In the genomic region with DNA sequence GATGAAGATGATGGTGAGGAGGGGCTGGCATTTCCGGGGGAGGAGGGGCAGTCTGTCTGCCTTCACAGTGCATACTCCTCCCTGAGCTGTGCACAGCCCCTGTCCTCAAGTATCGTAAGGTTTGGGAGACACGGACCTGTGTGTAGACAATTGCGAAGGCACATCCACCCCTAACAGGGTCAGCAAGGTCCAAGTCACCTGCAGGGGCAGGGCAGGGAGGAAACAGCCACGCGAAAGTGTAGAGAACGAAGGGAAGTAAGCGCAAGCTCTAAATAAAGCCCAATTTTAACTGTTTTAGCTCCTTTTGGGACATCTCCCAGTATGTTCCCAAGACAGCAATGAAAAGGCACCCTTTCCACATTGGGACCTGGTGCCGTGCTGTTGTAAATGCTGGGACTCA, we compare ENCODE assay signal across 18 cellular contexts.
"Had no signal": no experiment of that assay in that cellular context is flagged by ENCODE, and none has a peak within 500 bp of the region (broad histone marks: within the 10 kb centered on the region; RNA-seq: fewer than 3 reads in every experiment).

No MANE protein-coding gene starts in this region.

- H3K36me3 Mint-ChIP-seq: activated naive CD8-positive, alpha-beta T cell had no signal

- H3K4me3 Mint-ChIP-seq: activated B cell treated with CpG ODN at 0.5 μM for 24 hours; activated CD8-positive, alpha-beta T cell treated with anti-CD3 and anti-CD28 coated beads for 36 hours; activated naive CD8-positive, alpha-beta T cell; activated T-helper 1 cell treated with anti-CD3 and anti-CD28 coated beads, Interleukin-12 subunit alpha, Interleukin-12 subunit beta, Interleukin-2, Interleukin-4 antibody, amounts not matched to agents 30 ng/mL and 10 ng/mL and 1 ng/mL, durations not matched to agents 14 hours and 24 hours and 36 hours; central memory CD8-positive, alpha-beta T cell; nephron progenitor cell; T-helper 17 cell had no signal

- DNase-seq: activated B cell treated with CpG ODN at 0.5 μM for 24 hours; activated CD4-positive, alpha-beta T cell treated with anti-CD3 and anti-CD28 coated beads for 48 hours; activated CD8-positive, alpha-beta T cell treated with anti-CD3 and anti-CD28 coated beads for 36 hours; activated gamma-delta T cell; hippocampal formation; kidney glomerular epithelial cell; left ventricle myocardium superior; nephron progenitor cell; nucleus accumbens; stimulated activated CD4-positive, alpha-beta T cell treated with anti-CD3 and anti-CD28 coated beads, Interleukin-4, amount 100 ng/mL, for 1 hour; stimulated activated naive CD4-positive, alpha-beta T cell treated with Interleukin-2 at 50 U/mL for 16 hours; substantia nigra; SW 1271; T-helper 17 cell had no signal

- H3K4me1 Mint-ChIP-seq: activated B cell treated with CpG ODN at 0.5 μM for 24 hours; central memory CD8-positive, alpha-beta T cell; nephron progenitor cell had no signal

- ATAC-seq: activated CD8-positive, alpha-beta T cell treated with anti-CD3 and anti-CD28 coated beads for 36 hours; left ventricle myocardium superior; sciatic nerve; T-helper 17 cell had no signal

- H3K9me3 Mint-ChIP-seq: activated B cell treated with CpG ODN at 0.5 μM for 24 hours; activated CD8-positive, alpha-beta T cell treated with anti-CD3 and anti-CD28 coated beads for 36 hours; activated T-helper 1 cell treated with anti-CD3 and anti-CD28 coated beads, Interleukin-12 subunit alpha, Interleukin-12 subunit beta, Interleukin-2, Interleukin-4 antibody, amounts not matched to agents 30 ng/mL and 10 ng/mL and 1 ng/mL, durations not matched to agents 14 hours and 24 hours and 36 hours; central memory CD8-positive, alpha-beta T cell had no signal

- H3K27ac Mint-ChIP-seq: activated B cell treated with CpG ODN at 0.5 μM for 24 hours; activated CD8-positive, alpha-beta T cell treated with anti-CD3 and anti-CD28 coated beads for 36 hours; activated naive CD8-positive, alpha-beta T cell; activated T-helper 1 cell treated with anti-CD3 and anti-CD28 coated beads, Interleukin-12 subunit alpha, Interleukin-12 subunit beta, Interleukin-2, Interleukin-4 antibody, amounts not matched to agents 30 ng/mL and 10 ng/mL and 1 ng/mL, durations not matched to agents 14 hours and 24 hours and 36 hours; nephron progenitor cell; T-helper 17 cell had no signal

- H3K27me3 Mint-ChIP-seq: activated B cell treated with CpG ODN at 0.5 μM for 24 hours; activated CD8-positive, alpha-beta T cell treated with anti-CD3 and anti-CD28 coated beads for 36 hours; activated naive CD8-positive, alpha-beta T cell; central memory CD8-positive, alpha-beta T cell; T-helper 17 cell had no signal
